Comparison of ENCODE assay signal across 11 cellular contexts in the genomic region with DNA sequence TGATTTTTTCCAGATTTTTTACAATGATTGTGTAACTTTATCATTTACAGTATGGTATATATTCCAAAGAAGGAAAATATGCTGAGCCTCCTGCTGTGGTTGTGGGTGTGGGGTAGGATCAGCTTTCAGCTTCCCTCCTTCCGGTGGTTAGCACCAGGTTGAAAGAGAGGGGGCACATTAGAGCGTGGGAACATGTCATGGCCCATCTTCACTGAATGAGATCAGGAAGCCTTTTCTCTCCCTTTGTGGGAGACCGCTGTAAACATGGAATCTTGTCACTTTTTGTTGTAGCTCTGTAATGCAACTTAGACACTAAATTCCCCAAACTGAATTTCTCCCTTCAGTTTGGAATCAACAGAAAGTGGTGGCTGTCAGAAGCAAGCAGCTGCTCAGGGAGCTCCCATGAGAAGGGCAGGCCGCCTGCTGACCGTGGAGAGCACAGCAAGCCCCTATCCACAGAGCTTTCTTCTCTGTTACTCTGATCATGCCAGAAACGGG.
DNase-seq lines count a peak whose midpoint lies in the region; ATAC-seq and TF ChIP-seq lines count a peak whose summit lies in the region.
"Had no signal": no experiment of that assay in that cellular context is flagged by ENCODE, and none has a peak within 500 bp of the region (broad histone marks: within the 10 kb centered on the region; RNA-seq: fewer than 3 reads in every experiment).

No MANE protein-coding gene starts in this region.

- no peak overlapping the region for H3K27ac ChIP-seq in BLaER1 treated with 17β-estradiol and CSF1 and Interleukin-3, amounts not matched to agents 10 nM and 100 nM
- peak overlapping the region; percentile 82 for H3K27ac ChIP-seq in mesodermal cell (ENCODE audit: low read depth, low read length, severe bottlenecking)
- H3K27ac ChIP-seq in coronary artery: no peak overlapping the region

- H4K20me1 ChIP-seq in BLaER1 treated with 17β-estradiol and CSF1 and Interleukin-3, amounts not matched to agents 10 nM and 100 nM: peaks cover 0 to 24% (median 0%) of the 10 kb centered on the region in 11 experiments; a peak in 4 of 22 replicates

- 41% methylated on average over 2 of the region's 6 CpGs; no CpG with 5 or more reads in 1 of the 2 experiments for WGBS in mesodermal cell (ENCODE audit: insufficient coverage in 2 of 2), 2 experiments

- peak overlapping the region; percentile 11 to 69 (median 57) for H3K4me2 ChIP-seq in BLaER1 treated with 17β-estradiol and CSF1 and Interleukin-3, amounts not matched to agents 10 nM and 100 nM

- no peaks in the 10 kb centered on the region for H3K27me3 ChIP-seq in BLaER1 treated with 17β-estradiol and CSF1 and Interleukin-3, amounts not matched to agents 10 nM and 100 nM

- H3K9ac ChIP-seq in BLaER1 treated with 17β-estradiol and CSF1 and Interleukin-3, amounts not matched to agents 10 nM and 100 nM: 0 out of 22 replicates have a peak overlapping the region, but pooled peaks of 2 of the 11 experiments have one; percentile 0 to 2

- no peaks in the 10 kb centered on the region for H3K9me3 ChIP-seq in BLaER1 treated with 17β-estradiol and CSF1 and Interleukin-3, amounts not matched to agents 10 nM and 100 nM (replicated peaks in 1 of 11)
- no peaks in the 10 kb centered on the region for H3K9me3 ChIP-seq in mesodermal cell (ENCODE audit: control insufficient read depth, low read length)

- peaks cover 13 to 16% (median 15%) of the 10 kb centered on the region in 10 experiments for H3K4me1 ChIP-seq in BLaER1 treated with 17β-estradiol and CSF1 and Interleukin-3, amounts not matched to agents 10 nM and 100 nM
- H3K4me1 ChIP-seq in mesodermal cell (ENCODE audit: control insufficient read depth, insufficient read depth, low read length, poor library complexity, severe bottlenecking): peaks cover 24% of the 10 kb centered on the region

- no peak for ATAC-seq in GM21786 (IDR thresholded peaks at IDR 0.05; ENCODE audit: unreplicated experiment)
- ATAC-seq: activated T-cell treated with anti-CD3 and anti-CD28 coated beads, Interleukin-2, amount 50 U/mL, for 72 hours; GM12878 had no signal

- H3K36me3 ChIP-seq in BLaER1 treated with 17β-estradiol and CSF1 and Interleukin-3, amounts not matched to agents 10 nM and 100 nM: peaks cover 6 to 41% (median 15%) of the 10 kb centered on the region in 11 experiments; a peak in 21 of 22 replicates
- peaks cover 2% of the 10 kb centered on the region for H3K36me3 ChIP-seq in mesodermal cell (ENCODE audit: control insufficient read depth, insufficient read depth, low read length)

- H3K4me3 ChIP-seq in BLaER1 treated with 17β-estradiol and CSF1 and Interleukin-3, amounts not matched to agents 10 nM and 100 nM: no peak overlapping the region
- H3K4me3 ChIP-seq in mesodermal cell (ENCODE audit: extremely low read depth, insufficient read depth, low read length, poor library complexity, severe bottlenecking): no peak overlapping the region
- no peak overlapping the region for H3K4me3 ChIP-seq in coronary artery
- H3K4me3 ChIP-seq: GM12878 had no signal

- DNase-seq in LHCN-M2 (ENCODE audit: low read depth) (peak; percentile 86), dermis microvascular lymphatic vessel endothelial cell (ENCODE audit: low read depth in 2 of 2) (peak; percentile 71 to 86), coronary artery (ENCODE audit: low spot score) (no peak), NK-92 (lab: John Stamatoyannopoulos, UW; ENCODE audit: unreplicated experiment) (no peak), NOMO-1 (lab: John Stamatoyannopoulos, UW; ENCODE audit: unreplicated experiment in 2 of 2) (no peak)
- DNase-seq: activated T-cell treated with anti-CD3 and anti-CD28 coated beads, Interleukin-2, amount 50 U/mL, for 72 hours; Karpas-422 had no signal

- no peak for TF ChIP-seq CTCF in coronary artery (IDR thresholded peaks at IDR 0.05)

Comparison
In these comparisons a context has a peak if more than half of its experiments do, and no peak if none do; other contexts are left out.
1. DNase-seq: peak in LHCN-M2 (single experiment) and dermis microvascular lymphatic vessel endothelial cell (2 of 2); none in coronary artery (single experiment), NK-92 (single experiment) and NOMO-1 (0 of 2).